ENCODE assay signal across 8 cellular contexts in genomic region chr11:34650528-34650927, GRCh38.
DNase-seq lines count a peak whose midpoint lies in the region; ATAC-seq and TF ChIP-seq lines count a peak whose summit lies in the region.

No MANE protein-coding gene starts in this region.

- H3K36me3 ChIP-seq in brain microvascular endothelial cell (replicated peaks), result no peaks in the 10 kb centered on the region

- H3K4me3 ChIP-seq in fibroblast of mammary gland (ENCODE audit: control insufficient read depth, low read depth, low read length), result no peak overlapping the region
- H3K4me3 ChIP-seq in brain microvascular endothelial cell (ENCODE audit: low read depth, low read length), result no peak overlapping the region

- ATAC-seq in GM19025 (IDR thresholded peaks at IDR 0.05; ENCODE audit: low read depth, unreplicated experiment) (peak; percentile 96), HG03139 (IDR thresholded peaks at IDR 0.05; ENCODE audit: unreplicated experiment) (peak; percentile 93)

- H3K27ac ChIP-seq in brain microvascular endothelial cell (no peak overlapping the region), substantia nigra (ENCODE audit: low read depth, low read length, poor library complexity, severe bottlenecking) (no peak overlapping the region)

- in situ Hi-C loops in brain microvascular endothelial cell (cut with HindIII; ENCODE audit: low pct_ligation_motif_present, low sequenced_read_pairs), result no loop called here

- DNase-seq in activated CD4-positive, alpha-beta T cell treated with anti-CD3 and anti-CD28 coated beads, Interleukin-2, amount 50 U/mL, for 1 hour, result peak; percentile 54
- DNase-seq in fibroblast of mammary gland (ENCODE audit: low read depth), result peak; percentile 45
- peak; percentile 87 for DNase-seq in stimulated activated naive CD4-positive, alpha-beta T cell treated with Interleukin-2 at 50 U/mL for 16 hours (lab: John Stamatoyannopoulos, UW)
- DNase-seq in brain microvascular endothelial cell, result no peak
- DNase-seq in substantia nigra (lab: John Stamatoyannopoulos, UW), result no peak
- no peak for DNase-seq in NCI-H1436 (lab: John Stamatoyannopoulos, UW)

- no peak for TF ChIP-seq CTCF in fibroblast of mammary gland (conservative IDR thresholded peaks at IDR 0.05; ENCODE audit: control insufficient read depth, insufficient read depth, low read depth, low read length)
- TF ChIP-seq CTCF in brain microvascular endothelial cell (IDR thresholded peaks at IDR 0.05; ENCODE audit: low read depth, low read length, missing control alignments), result no peak

- no peaks in the 10 kb centered on the region for H3K27me3 ChIP-seq in brain microvascular endothelial cell (replicated peaks)

Comparison
In these comparisons a context has a peak if more than half of its experiments do, and no peak if none do; other contexts are left out.
1. DNase-seq: peak in activated CD4-positive, alpha-beta T cell treated with anti-CD3 and anti-CD28 coated beads, Interleukin-2, amount 50 U/mL, for 1 hour (single experiment), fibroblast of mammary gland (single experiment) and stimulated activated naive CD4-positive, alpha-beta T cell treated with Interleukin-2 at 50 U/mL for 16 hours (single experiment); none in brain microvascular endothelial cell (single experiment), substantia nigra (0 of 49) and NCI-H1436 (single experiment).